In genomic region chr12:106605254-106605653, GRCh38 we compare ENCODE assay signal across 9 cellular contexts. TPM values are rescaled to one million over a fixed set of nuclear protein-coding genes. Genes with fewer than 3 reads are reported as not detected.
"Had no signal": no experiment of that assay in that cellular context is flagged by ENCODE, and none has a peak within 500 bp of the region (broad histone marks: within the 10 kb centered on the region; RNA-seq: fewer than 3 reads in every experiment).

No MANE protein-coding gene starts in this region.

- H3K27ac Mint-ChIP-seq: IgD-negative memory B cell had no signal

- FAIRE-seq: HepG2, HTR-8/SVneo had no signal

- H3K27ac ChIP-seq: HL-60 had no signal

- DNase-seq: IMR-90, KBM-7, KG1 had no signal

- H3K4me3 Mint-ChIP-seq: IgD-negative memory B cell had no signal

- H3K4me1 Mint-ChIP-seq: IgD-negative memory B cell had no signal

- ATAC-seq: HepG2 had no signal

RNA-seq across cellular contexts. Expression of gene RFX4, which starts 22.4 kb away (rescaled TPM):
- total RNA-seq: HepG2, HT-29, HT1080, IMR-90 had no signal
- polyA plus RNA-seq: HepG2, IgD-negative memory B cell, IMR-90 had no signal
